In the genomic region with DNA sequence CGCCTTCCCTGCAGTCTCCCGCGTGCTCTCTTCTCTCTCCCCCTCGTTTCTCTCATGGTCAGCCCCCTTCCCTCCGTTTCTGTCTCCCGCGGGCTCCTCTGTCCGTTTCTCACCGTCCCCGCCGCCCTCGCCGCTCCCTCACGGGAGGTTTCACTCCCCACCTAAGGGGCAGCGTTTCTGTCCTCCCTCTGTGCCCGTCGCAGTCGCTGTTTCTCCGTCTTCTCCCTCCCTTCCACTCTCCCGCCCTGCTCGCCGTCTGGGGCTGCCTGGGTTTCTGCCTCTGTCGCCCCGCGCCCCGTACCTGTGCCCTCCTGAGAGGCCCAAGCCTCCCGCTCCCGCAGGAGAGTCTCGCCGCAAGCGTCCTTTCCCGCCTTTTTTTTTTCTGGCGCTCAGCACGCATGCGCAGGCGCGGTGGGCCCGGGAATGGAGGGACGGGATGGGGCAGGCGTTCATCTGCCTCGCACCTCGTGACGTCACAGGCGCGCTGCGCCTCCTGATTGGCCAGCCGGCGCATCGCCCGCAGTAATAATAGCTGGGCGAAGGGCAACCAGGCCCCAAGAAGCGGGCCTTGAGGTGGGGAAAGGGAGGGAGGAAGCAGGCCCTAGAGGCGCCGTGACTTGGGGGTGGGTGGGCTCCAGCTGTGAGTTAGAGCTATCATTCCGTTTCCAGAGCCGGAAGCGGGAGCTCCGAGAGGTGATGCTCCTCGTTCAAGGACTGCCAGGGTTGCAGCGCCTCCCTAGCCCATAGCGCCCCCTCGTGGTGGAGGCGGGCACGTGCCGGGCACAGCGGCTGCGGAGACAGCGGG, we compare ENCODE assay signal across 8 cellular contexts. TPM values are rescaled to one million over a fixed set of nuclear protein-coding genes. Genes with fewer than 3 reads are reported as not detected.
DNase-seq lines count a peak whose midpoint lies in the region; ATAC-seq, FAIRE-seq and TF ChIP-seq lines count a peak whose summit lies in the region.

No MANE protein-coding gene starts in this region.

- H3K9me3 ChIP-seq in HUES64 (ENCODE audit: insufficient read depth, low read depth, low read length) (peaks cover 5% of the 10 kb centered on the region; the same call in 1 of the 2 replicates), OCI-LY1 (ENCODE audit: low read length) (no peaks in the 10 kb centered on the region), mucosa of rectum (ENCODE audit: control insufficient read depth in 2 of 2, low read length in 2 of 2) (no peaks in the 10 kb centered on the region)

- peak overlapping the region; percentile 56 for H3K4me2 ChIP-seq in OCI-LY1 (ENCODE audit: low read length)

- H3K79me2 ChIP-seq in OCI-LY1 (ENCODE audit: insufficient read depth, low read length), result no peaks in the 10 kb centered on the region

- no peaks in the 10 kb centered on the region for H3K9me2 ChIP-seq in OCI-LY1 (ENCODE audit: low read depth, low read length)

- H3K27ac ChIP-seq in HUES64 (ENCODE audit: low read depth, low read length) (no peak overlapping the region), OCI-LY1 (ENCODE audit: low read depth, low read length, poor library complexity, severe bottlenecking) (no peak overlapping the region), mucosa of rectum (ENCODE audit: low read depth in 2 of 2, low read length in 2 of 2) (peak overlapping the region in 1 of 2 donors; percentile 16)

- H3K4me1 ChIP-seq in HUES64 (ENCODE audit: insufficient read depth, low read length), result no peaks in the 10 kb centered on the region
- H3K4me1 ChIP-seq in OCI-LY1 (ENCODE audit: insufficient read depth, low read length, severe bottlenecking), result peaks cover 6% of the 10 kb centered on the region
- no peaks in the 10 kb centered on the region for H3K4me1 ChIP-seq in mucosa of rectum (ENCODE audit: control insufficient read depth in 2 of 2, insufficient read depth in 2 of 2, low read length in 2 of 2)

- peaks cover 22% of the 10 kb centered on the region for H3K27me3 ChIP-seq in HUES64 (ENCODE audit: insufficient read depth, low read length)
- H3K27me3 ChIP-seq in OCI-LY1 (ENCODE audit: insufficient read depth, low read length), result peaks cover 4% of the 10 kb centered on the region; the same call in 1 of the 2 replicates
- H3K27me3 ChIP-seq in mucosa of rectum (ENCODE audit: control insufficient read depth in 2 of 2, insufficient read depth in 2 of 2, low read length in 2 of 2), result no peaks in the 10 kb centered on the region

- peak; percentile 91 for ATAC-seq in GM21447 (IDR thresholded peaks at IDR 0.05; ENCODE audit: unreplicated experiment)

- no peak for FAIRE-seq in D721Med (lab: Jason Lieb, UNC)

- H3K9ac ChIP-seq in HUES64 (ENCODE audit: low read depth, low read length) (no peak overlapping the region), OCI-LY1 (ENCODE audit: low read length) (no peak overlapping the region), mucosa of rectum (ENCODE audit: low read depth in 1 of 2, low read length in 2 of 2) (no peak overlapping the region)

- H4K20me1 ChIP-seq in OCI-LY1 (ENCODE audit: insufficient read depth, low read length), result no peaks in the 10 kb centered on the region

- H2AFZ ChIP-seq in OCI-LY1 (ENCODE audit: low read length), result no peak overlapping the region

- H3K4me3 ChIP-seq in HUES64 (ENCODE audit: low read length) (peak overlapping the region; percentile 34), OCI-LY1 (ENCODE audit: low read depth, low read length, poor library complexity, severe bottlenecking) (peak overlapping the region; percentile 25), epithelial cell of proximal tubule (ENCODE audit: low read depth, low read length) (peak overlapping the region; percentile 61), mucosa of rectum (ENCODE audit: low read length in 2 of 2) (peak overlapping the region; percentile 56 to 78)

- H3F3A ChIP-seq in OCI-LY1 (ENCODE audit: insufficient read depth, low read length), result no peaks in the 10 kb centered on the region

- WGBS in HUES64, result 34% methylated on average over 68 of the region's 68 CpGs

- H3K36me3 ChIP-seq in HUES64 (ENCODE audit: insufficient read depth, low read length) (no peaks in the 10 kb centered on the region), OCI-LY1 (ENCODE audit: insufficient read depth, low read length) (no peaks in the 10 kb centered on the region), mucosa of rectum (ENCODE audit: control insufficient read depth in 2 of 2, insufficient read depth in 2 of 2, low read length in 2 of 2) (no peaks in the 10 kb centered on the region)

- peak; percentile 98 for DNase-seq in D721Med (ENCODE audit: insufficient read length, low spot score)
- DNase-seq in activated T-cell treated with anti-CD3 and anti-CD28 coated beads for 1 hour (ENCODE audit: low read depth), result peak; percentile 97
- DNase-seq in epithelial cell of proximal tubule (ENCODE audit: low read depth), result peak; percentile 36
- peak; percentile 81 to 89 for DNase-seq in stimulated activated CD8-positive, alpha-beta memory T cell treated with anti-CD3 and anti-CD28 coated beads, Interleukin-4, amount 100 ng/mL, for 4 hours (ENCODE audit: low read depth in 2 of 2, low spot score in 1 of 2)

- TF ChIP-seq CTCF in D721Med (IDR thresholded peaks at IDR 0.05; ENCODE audit: insufficient read depth, missing control alignments), result peak; percentile 85
- TF ChIP-seq CTCF in OCI-LY1 (IDR thresholded peaks at IDR 0.05; ENCODE audit: low read length), result peak; percentile 92
- TF ChIP-seq CTCF in epithelial cell of proximal tubule (conservative IDR thresholded peaks at IDR 0.05; ENCODE audit: low read depth, low read length), result peak; percentile 91

RNA-seq across cellular contexts. Expression of a gene that starts 15.4 kb away (rescaled TPM):
- 0.65 TPM for polyA plus RNA-seq in HUES64 (2013, experiment 1 of 2)
- 1.0 TPM for polyA plus RNA-seq in HUES64 (2013, experiment 2 of 2)
- 0.86 TPM in 1 of 2 replicates, not detected in the other for total RNA-seq in epithelial cell of proximal tubule

RNA-seq across cellular contexts. Expression of a gene that starts 18.7 kb away (rescaled TPM):
- 35.3 TPM for polyA plus RNA-seq in HUES64 (2013, experiment 1 of 2)
- polyA plus RNA-seq in HUES64 (2013, experiment 2 of 2), result 34.2 TPM
- total RNA-seq in epithelial cell of proximal tubule, result 29.0 and 29.2 TPM in 2 replicates

RNA-seq across cellular contexts. Expression of a gene that starts 27.2 kb away (rescaled TPM):
- polyA plus RNA-seq in HUES64 (2013, experiment 1 of 2), result 10.1 TPM
- polyA plus RNA-seq in HUES64 (2013, experiment 2 of 2), result 10.2 TPM
- 4.2 and 6.2 TPM in 2 replicates for total RNA-seq in epithelial cell of proximal tubule

RNA-seq across cellular contexts. Expression of a gene that starts 33.3 kb away (rescaled TPM):
- polyA plus RNA-seq in HUES64 (2013, experiment 1 of 2), result 1.2 TPM
- 1.6 TPM for polyA plus RNA-seq in HUES64 (2013, experiment 2 of 2)
- 0.58 and 2.9 TPM in 2 replicates for total RNA-seq in epithelial cell of proximal tubule

RNA-seq across cellular contexts. Expression of a gene that starts 39.1 kb away (rescaled TPM):
- polyA plus RNA-seq in HUES64 (2013, experiment 1 of 2), result 2.3 TPM
- 2.0 TPM for polyA plus RNA-seq in HUES64 (2013, experiment 2 of 2)
- not detected in 2 replicates for total RNA-seq in epithelial cell of proximal tubule

Comparison
In these comparisons a context has a peak if more than half of its experiments do, and no peak if none do; other contexts are left out.
1. DNase-seq: peak in every context shown above with its lines; median percentile 98 in D721Med; 97 in activated T-cell treated with anti-CD3 and anti-CD28 coated beads for 1 hour; 85 in stimulated activated CD8-positive, alpha-beta memory T cell treated with anti-CD3 and anti-CD28 coated beads, Interleukin-4, amount 100 ng/mL, for 4 hours; 36 in epithelial cell of proximal tubule.